Comparison of ENCODE assay signal across 1 cellular context in the genomic region with DNA sequence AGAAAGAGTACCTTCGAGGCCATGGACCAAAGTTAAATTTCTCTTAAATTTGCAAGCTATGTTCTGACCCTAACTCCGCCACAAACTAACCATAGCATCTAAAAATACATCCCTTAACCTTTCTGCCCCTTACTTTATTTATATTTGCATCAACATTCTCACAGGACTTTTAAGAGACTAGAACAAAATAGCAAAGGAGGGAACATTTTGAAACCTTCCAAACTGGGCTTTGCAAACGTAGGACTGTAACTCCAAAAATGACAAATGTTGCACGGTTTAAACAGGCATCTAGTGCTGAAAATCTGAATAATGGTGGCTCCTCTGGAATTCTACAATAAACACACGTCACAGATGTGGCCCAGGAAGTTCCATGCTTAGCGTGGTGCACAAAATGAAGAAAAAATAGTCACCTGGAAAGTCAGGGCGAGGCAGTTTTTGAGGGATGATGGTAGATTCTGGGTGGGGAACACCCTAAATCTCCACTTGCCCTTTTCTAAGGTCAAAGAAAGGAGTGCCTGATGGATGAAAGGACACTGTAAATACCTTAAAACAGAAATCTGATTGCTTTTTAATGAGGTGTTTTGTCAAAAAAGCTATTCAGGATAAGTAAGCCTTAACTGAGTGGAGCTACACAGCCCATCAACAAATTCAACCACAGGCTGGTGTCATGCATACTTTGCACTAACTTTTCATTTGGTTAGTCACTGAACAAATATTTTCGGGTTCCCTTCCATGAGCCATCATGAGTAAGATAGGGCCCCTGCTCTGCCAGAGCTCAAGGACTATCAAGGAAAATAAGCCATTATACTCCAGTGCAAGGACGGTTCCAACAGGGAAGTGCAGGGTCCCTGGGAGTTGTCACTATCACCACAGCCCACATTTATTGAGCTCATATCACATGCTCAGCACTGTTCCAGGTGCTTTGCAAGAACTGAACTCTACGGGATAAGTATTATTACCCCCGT.
A peak's percentile ranks its signal among the peaks of the same experiment; 100 is the strongest.
TF ChIP-seq lines count a peak whose summit lies in the region.

No MANE protein-coding gene starts in this region.

TF ChIP-seq in HepG2, 621 proteins besides CTCF, POLR2A, EP300 and RAD21 (continued from another document and continues in another):
- TF ChIP-seq PRDM10 (CRISPR knock-in tag; IDR thresholded peaks at IDR 0.05; ENCODE audit: low read depth) (peak; percentile 98), ZNF180 (CRISPR knock-in tag; IDR thresholded peaks at IDR 0.05; ENCODE audit: borderline replicate concordance, low read depth) (no peak), FOXJ3 (CRISPR knock-in tag; IDR thresholded peaks at IDR 0.05; ENCODE audit: borderline replicate concordance) (peak; percentile 79; the same call in 1 of the 2 replicates), SIN3A (IDR thresholded peaks at IDR 0.05; ENCODE audit: borderline replicate concordance, low read depth, low read length) (0 out of 2 replicates have a peak, but pooled peaks have one; percentile 20), ZNF598 (CRISPR knock-in tag; IDR thresholded peaks at IDR 0.05; ENCODE audit: borderline replicate concordance) (no peak), ZFP1 (CRISPR knock-in tag; IDR thresholded peaks at IDR 0.05) (0 out of 2 replicates have a peak, but pooled peaks have one; percentile 57), BCL3 (CRISPR knock-in tag; IDR thresholded peaks at IDR 0.05) (no peak), ARID3A (IDR thresholded peaks at IDR 0.05; ENCODE audit: low read depth, low read length) (peak; percentile 99), HMG20A (CRISPR knock-in tag; IDR thresholded peaks at IDR 0.05; ENCODE audit: borderline replicate concordance) (peak; percentile 83; the same call in 1 of the 2 replicates), MIXL1 (CRISPR knock-in tag; IDR thresholded peaks at IDR 0.05) (peak; percentile 79), ZNF337 (CRISPR knock-in tag; IDR thresholded peaks at IDR 0.05; ENCODE audit: borderline replicate concordance, low read depth) (no peak), REPIN1 (CRISPR knock-in tag; IDR thresholded peaks at IDR 0.05; ENCODE audit: borderline replicate concordance, low read depth) (peak; percentile 54; the same call in 1 of the 2 replicates), SALL1 (CRISPR knock-in tag; IDR thresholded peaks at IDR 0.05) (peak; percentile 92), TEAD3 (CRISPR knock-in tag; optimal IDR thresholded peaks at IDR 0.05; ENCODE audit: borderline replicate concordance) (peak; percentile 95), HNF4A (CRISPR knock-in tag; IDR thresholded peaks at IDR 0.05) (peak; percentile 88), RBFOX2 (IDR thresholded peaks at IDR 0.05; ENCODE audit: low read depth, low read length) (0 out of 2 replicates have a peak, but pooled peaks have one; percentile 30), YEATS4 (CRISPR knock-in tag; IDR thresholded peaks at IDR 0.05; ENCODE audit: borderline replicate concordance) (peak; percentile 39; the same call in 1 of the 2 replicates), JUN (CRISPR knock-in tag; IDR thresholded peaks at IDR 0.05) (peak; percentile 73), SOX6 (IDR thresholded peaks at IDR 0.05) (no peak), SOX6 (CRISPR knock-in tag; IDR thresholded peaks at IDR 0.05) (peak; percentile 79), SNAPC2 (CRISPR knock-in tag; IDR thresholded peaks at IDR 0.05) (peak; percentile 76), HHEX (CRISPR knock-in tag; IDR thresholded peaks at IDR 0.05) (peak; percentile 42; the same call in 1 of the 2 replicates), HMGA1 (CRISPR knock-in tag; conservative IDR thresholded peaks at IDR 0.05) (no peak), SIX4 (CRISPR knock-in tag; IDR thresholded peaks at IDR 0.05) (no peak), DR1 (CRISPR knock-in tag; IDR thresholded peaks at IDR 0.05) (no peak), ZNF619 (CRISPR knock-in tag; IDR thresholded peaks at IDR 0.05) (no peak), RXRB (CRISPR knock-in tag; IDR thresholded peaks at IDR 0.05; ENCODE audit: borderline replicate concordance) (peak; percentile 72), ZFP62 (CRISPR knock-in tag; IDR thresholded peaks at IDR 0.05) (no peak), ZMYM4 (CRISPR knock-in tag; IDR thresholded peaks at IDR 0.05) (peak; percentile 68; the same call in 1 of the 2 replicates), KMT2A (CRISPR knock-in tag; IDR thresholded peaks at IDR 0.05) (peak; percentile 49; the same call in 1 of the 2 replicates), PHB2 (IDR thresholded peaks at IDR 0.05; ENCODE audit: partially characterized antibody) (no peak), NONO (IDR thresholded peaks at IDR 0.05) (no peak), NONO (CRISPR knock-in tag; conservative IDR thresholded peaks at IDR 0.05) (peak; percentile 61)
- TF ChIP-seq, protein P1, sequence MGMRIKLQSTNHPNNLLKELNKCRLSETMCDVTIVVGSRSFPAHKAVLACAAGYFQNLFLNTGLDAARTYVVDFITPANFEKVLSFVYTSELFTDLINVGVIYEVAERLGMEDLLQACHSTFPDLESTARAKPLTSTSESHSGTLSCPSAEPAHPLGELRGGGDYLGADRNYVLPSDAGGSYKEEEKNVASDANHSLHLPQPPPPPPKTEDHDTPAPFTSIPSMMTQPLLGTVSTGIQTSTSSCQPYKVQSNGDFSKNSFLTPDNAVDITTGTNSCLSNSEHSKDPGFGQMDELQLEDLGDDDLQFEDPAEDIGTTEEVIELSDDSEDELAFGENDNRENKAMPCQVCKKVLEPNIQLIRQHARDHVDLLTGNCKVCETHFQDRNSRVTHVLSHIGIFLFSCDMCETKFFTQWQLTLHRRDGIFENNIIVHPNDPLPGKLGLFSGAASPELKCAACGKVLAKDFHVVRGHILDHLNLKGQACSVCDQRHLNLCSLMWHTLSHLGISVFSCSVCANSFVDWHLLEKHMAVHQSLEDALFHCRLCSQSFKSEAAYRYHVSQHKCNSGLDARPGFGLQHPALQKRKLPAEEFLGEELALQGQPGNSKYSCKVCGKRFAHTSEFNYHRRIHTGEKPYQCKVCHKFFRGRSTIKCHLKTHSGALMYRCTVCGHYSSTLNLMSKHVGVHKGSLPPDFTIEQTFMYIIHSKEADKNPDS (CRISPR knock-in tag; IDR thresholded peaks at IDR 0.05) = no peak
- TF ChIP-seq, protein P2, sequence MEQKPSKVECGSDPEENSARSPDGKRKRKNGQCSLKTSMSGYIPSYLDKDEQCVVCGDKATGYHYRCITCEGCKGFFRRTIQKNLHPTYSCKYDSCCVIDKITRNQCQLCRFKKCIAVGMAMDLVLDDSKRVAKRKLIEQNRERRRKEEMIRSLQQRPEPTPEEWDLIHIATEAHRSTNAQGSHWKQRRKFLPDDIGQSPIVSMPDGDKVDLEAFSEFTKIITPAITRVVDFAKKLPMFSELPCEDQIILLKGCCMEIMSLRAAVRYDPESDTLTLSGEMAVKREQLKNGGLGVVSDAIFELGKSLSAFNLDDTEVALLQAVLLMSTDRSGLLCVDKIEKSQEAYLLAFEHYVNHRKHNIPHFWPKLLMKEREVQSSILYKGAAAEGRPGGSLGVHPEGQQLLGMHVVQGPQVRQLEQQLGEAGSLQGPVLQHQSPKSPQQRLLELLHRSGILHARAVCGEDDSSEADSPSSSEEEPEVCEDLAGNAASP (CRISPR knock-in tag; IDR thresholded peaks at IDR 0.05; ENCODE audit: borderline replicate concordance) = peak; percentile 63; the same call in 1 of the 2 replicates
- TF ChIP-seq, protein P3, sequence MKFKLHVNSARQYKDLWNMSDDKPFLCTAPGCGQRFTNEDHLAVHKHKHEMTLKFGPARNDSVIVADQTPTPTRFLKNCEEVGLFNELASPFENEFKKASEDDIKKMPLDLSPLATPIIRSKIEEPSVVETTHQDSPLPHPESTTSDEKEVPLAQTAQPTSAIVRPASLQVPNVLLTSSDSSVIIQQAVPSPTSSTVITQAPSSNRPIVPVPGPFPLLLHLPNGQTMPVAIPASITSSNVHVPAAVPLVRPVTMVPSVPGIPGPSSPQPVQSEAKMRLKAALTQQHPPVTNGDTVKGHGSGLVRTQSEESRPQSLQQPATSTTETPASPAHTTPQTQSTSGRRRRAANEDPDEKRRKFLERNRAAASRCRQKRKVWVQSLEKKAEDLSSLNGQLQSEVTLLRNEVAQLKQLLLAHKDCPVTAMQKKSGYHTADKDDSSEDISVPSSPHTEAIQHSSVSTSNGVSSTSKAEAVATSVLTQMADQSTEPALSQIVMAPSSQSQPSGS (CRISPR knock-in tag; IDR thresholded peaks at IDR 0.05) = peak; percentile 74; the same call in 1 of the 2 replicates
- TF ChIP-seq, protein P4, sequence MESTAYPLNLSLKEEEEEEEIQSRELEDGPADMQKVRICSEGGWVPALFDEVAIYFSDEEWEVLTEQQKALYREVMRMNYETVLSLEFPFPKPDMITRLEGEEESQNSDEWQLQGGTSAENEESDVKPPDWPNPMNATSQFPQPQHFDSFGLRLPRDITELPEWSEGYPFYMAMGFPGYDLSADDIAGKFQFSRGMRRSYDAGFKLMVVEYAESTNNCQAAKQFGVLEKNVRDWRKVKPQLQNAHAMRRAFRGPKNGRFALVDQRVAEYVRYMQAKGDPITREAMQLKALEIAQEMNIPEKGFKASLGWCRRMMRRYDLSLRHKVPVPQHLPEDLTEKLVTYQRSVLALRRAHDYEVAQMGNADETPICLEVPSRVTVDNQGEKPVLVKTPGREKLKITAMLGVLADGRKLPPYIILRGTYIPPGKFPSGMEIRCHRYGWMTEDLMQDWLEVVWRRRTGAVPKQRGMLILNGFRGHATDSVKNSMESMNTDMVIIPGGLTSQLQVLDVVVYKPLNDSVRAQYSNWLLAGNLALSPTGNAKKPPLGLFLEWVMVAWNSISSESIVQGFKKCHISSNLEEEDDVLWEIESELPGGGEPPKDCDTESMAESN (CRISPR knock-in tag; conservative IDR thresholded peaks at IDR 0.05) = no peak
- TF ChIP-seq, protein P5, sequence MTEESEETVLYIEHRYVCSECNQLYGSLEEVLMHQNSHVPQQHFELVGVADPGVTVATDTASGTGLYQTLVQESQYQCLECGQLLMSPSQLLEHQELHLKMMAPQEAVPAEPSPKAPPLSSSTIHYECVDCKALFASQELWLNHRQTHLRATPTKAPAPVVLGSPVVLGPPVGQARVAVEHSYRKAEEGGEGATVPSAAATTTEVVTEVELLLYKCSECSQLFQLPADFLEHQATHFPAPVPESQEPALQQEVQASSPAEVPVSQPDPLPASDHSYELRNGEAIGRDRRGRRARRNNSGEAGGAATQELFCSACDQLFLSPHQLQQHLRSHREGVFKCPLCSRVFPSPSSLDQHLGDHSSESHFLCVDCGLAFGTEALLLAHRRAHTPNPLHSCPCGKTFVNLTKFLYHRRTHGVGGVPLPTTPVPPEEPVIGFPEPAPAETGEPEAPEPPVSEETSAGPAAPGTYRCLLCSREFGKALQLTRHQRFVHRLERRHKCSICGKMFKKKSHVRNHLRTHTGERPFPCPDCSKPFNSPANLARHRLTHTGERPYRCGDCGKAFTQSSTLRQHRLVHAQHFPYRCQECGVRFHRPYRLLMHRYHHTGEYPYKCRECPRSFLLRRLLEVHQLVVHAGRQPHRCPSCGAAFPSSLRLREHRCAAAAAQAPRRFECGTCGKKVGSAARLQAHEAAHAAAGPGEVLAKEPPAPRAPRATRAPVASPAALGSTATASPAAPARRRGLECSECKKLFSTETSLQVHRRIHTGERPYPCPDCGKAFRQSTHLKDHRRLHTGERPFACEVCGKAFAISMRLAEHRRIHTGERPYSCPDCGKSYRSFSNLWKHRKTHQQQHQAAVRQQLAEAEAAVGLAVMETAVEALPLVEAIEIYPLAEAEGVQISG (CRISPR knock-in tag; IDR thresholded peaks at IDR 0.05) = peak; percentile 55
